13 cellular contexts compared by ENCODE assay signal in the genomic region with DNA sequence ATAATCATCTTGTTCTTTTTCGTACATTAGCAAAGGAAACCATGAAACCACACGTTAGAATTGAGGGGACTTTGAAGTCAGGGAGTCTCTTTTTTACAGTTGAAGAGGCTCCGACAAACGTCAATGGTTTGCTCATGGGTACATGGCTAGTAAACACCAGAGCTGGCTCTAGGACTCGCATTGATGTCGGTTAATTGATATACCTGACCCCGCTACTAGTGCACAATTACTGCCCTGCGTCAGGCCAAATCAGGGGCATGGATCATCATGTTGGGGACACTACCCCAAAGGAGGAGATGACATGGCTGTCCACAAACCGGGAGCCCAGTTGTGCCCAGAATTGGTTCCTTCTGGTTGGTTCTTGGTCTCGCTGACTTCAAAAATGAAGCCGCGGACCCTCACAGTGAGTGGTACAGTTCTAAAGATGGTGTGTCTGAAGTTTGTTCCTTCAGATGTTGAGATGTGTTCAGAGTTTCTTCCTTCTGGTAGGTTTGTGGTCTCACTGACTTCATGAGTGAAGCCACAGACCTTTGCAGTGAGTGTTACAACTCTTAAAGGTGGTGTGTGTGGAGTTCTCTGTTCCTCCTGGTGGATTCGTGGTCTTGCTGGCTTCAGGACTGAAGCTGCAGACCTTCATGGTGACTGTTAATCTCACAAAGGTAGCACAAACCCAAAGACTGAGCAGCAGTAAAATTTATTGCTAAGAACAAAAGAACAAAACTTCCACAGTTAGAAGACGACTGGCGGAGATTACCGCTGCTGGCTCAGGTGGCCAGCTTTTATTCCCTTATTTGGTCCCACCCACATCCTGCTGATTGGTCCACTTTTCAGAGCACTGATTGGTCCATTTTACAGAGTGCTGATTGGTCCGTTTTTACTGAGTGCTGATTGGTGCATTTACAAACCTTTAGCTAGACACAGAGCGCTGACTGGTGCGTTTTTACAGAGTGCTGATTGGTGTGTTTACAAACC.
DNase-seq lines count a peak whose midpoint lies in the region; ATAC-seq, FAIRE-seq and TF ChIP-seq lines count a peak whose summit lies in the region.
"Had no signal": no experiment of that assay in that cellular context is flagged by ENCODE, and none has a peak within 500 bp of the region (broad histone marks: within the 10 kb centered on the region; RNA-seq: fewer than 3 reads in every experiment).

No MANE protein-coding gene starts in this region.

- no peaks in the 10 kb centered on the region for H3K36me3 Mint-ChIP-seq in T-cell
- H3K36me3 Mint-ChIP-seq in effector memory CD8-positive, alpha-beta T cell (ENCODE audit: insufficient read depth), result peaks cover 17% of the 10 kb centered on the region
- H3K36me3 Mint-ChIP-seq in stimulated activated effector memory CD8-positive, alpha-beta T cell treated with anti-CD3 and anti-CD28 coated beads, Interleukin-12 subunit alpha, Interleukin-12 subunit beta, amount 100 ng/mL, for 72 hours, result no peaks in the 10 kb centered on the region
- H3K36me3 Mint-ChIP-seq: neural progenitor cell had no signal

- peaks cover 59 to 61% (median 60%) of the 10 kb centered on the region in 3 donors for H3K4me1 Mint-ChIP-seq in T-cell
- peaks cover 31% of the 10 kb centered on the region in 2 donors for H3K4me1 Mint-ChIP-seq in effector memory CD8-positive, alpha-beta T cell (ENCODE audit: low read depth in 2 of 2)
- H3K4me1 Mint-ChIP-seq in stimulated activated effector memory CD8-positive, alpha-beta T cell treated with anti-CD3 and anti-CD28 coated beads, Interleukin-12 subunit alpha, Interleukin-12 subunit beta, amount 100 ng/mL, for 72 hours, result peaks cover 39% of the 10 kb centered on the region

- peak overlapping the region; percentile 96 to 99 for H3K27ac Mint-ChIP-seq in T-cell
- peak overlapping the region; percentile 99 to 100 for H3K27ac Mint-ChIP-seq in effector memory CD8-positive, alpha-beta T cell
- peak overlapping the region; percentile 93 for H3K27ac Mint-ChIP-seq in stimulated activated effector memory CD8-positive, alpha-beta T cell treated with anti-CD3 and anti-CD28 coated beads, Interleukin-12 subunit alpha, Interleukin-12 subunit beta, amount 100 ng/mL, for 72 hours
- H3K27ac Mint-ChIP-seq: H9, neural progenitor cell had no signal

- H3K27me3 Mint-ChIP-seq in T-cell, result peaks cover 0 to 1% of the 10 kb centered on the region in 2 donors
- H3K27me3 Mint-ChIP-seq in effector memory CD8-positive, alpha-beta T cell, result peaks cover 0 to 7% of the 10 kb centered on the region in 2 donors

- H3K4me3 Mint-ChIP-seq in T-cell, result peak overlapping the region; percentile 72 to 77 (median 74)
- peak overlapping the region; percentile 81 to 82 for H3K4me3 Mint-ChIP-seq in effector memory CD8-positive, alpha-beta T cell
- H3K4me3 Mint-ChIP-seq in stimulated activated effector memory CD8-positive, alpha-beta T cell treated with anti-CD3 and anti-CD28 coated beads, Interleukin-12 subunit alpha, Interleukin-12 subunit beta, amount 100 ng/mL, for 72 hours, result peak overlapping the region; percentile 70
- H3K4me3 Mint-ChIP-seq: H9, neural progenitor cell had no signal

- H3K9me3 Mint-ChIP-seq in T-cell, result peaks cover 0 to 12% (median 2%) of the 10 kb centered on the region in 3 donors
- H3K9me3 Mint-ChIP-seq in effector memory CD8-positive, alpha-beta T cell, result peaks cover 0 to 2% of the 10 kb centered on the region in 2 donors
- no peaks in the 10 kb centered on the region for H3K9me3 Mint-ChIP-seq in stimulated activated effector memory CD8-positive, alpha-beta T cell treated with anti-CD3 and anti-CD28 coated beads, Interleukin-12 subunit alpha, Interleukin-12 subunit beta, amount 100 ng/mL, for 72 hours

- POLR2A ChIA-PET in T-cell (lab: Charles Lee), result interaction anchor here in 1 of 2 donors (1.0 to 1.1 kb wide), 2 partner anchors 17 to 29 kb away, joined by 4 to 6 read pairs; no protein-coding TSS in a partner anchor

- no peak for TF ChIP-seq CTCF in D721Med (IDR thresholded peaks at IDR 0.05; ENCODE audit: insufficient read depth, missing control alignments)

- CTCF ChIA-PET in T-cell (lab: Charles Lee), result interaction anchor here in 1 of 2 donors (0.7 kb wide), 1 partner anchor 18 kb away, joined by 5 read pairs; no protein-coding TSS in a partner anchor

- DNase-seq in T-cell (peak; percentile 30 to 83 (median 58)), activated T-cell treated with anti-CD3 and anti-CD28 coated beads for 1 hour (ENCODE audit: low read depth) (peak; percentile 13), D721Med (ENCODE audit: insufficient read length, low spot score) (no peak), DMS 273 treated with DMSO at 0.1 percent for 48 hours (lab: John Stamatoyannopoulos, UW) (no peak), COLO668 (lab: John Stamatoyannopoulos, UW; ENCODE audit: unreplicated experiment) (no peak)
- peak; percentile 52 to 71 (median 57) for DNase-seq in effector memory CD8-positive, alpha-beta T cell
- peak; percentile 18 to 77 for DNase-seq in stimulated activated effector memory CD8-positive, alpha-beta T cell treated with anti-CD3 and anti-CD28 coated beads, Interleukin-12 subunit alpha, Interleukin-12 subunit beta, amount 100 ng/mL, for 72 hours (ENCODE audit: low spot score in 2 of 2)
- DNase-seq: DMS79, H9, NCI-H1092 had no signal

- FAIRE-seq in D721Med (lab: Jason Lieb, UNC), result no peak
- FAIRE-seq: endometrium had no signal

- ATAC-seq in T-cell (replicated peaks in 1 of 4) (peak; percentile 87 to 91 (median 89)), HG02981 (IDR thresholded peaks at IDR 0.05; ENCODE audit: unreplicated experiment) (no peak)
- peak; percentile 90 for ATAC-seq in effector memory CD8-positive, alpha-beta T cell (replicated peaks)
- ATAC-seq in stimulated activated effector memory CD8-positive, alpha-beta T cell treated with anti-CD3 and anti-CD28 coated beads, Interleukin-12 subunit alpha, Interleukin-12 subunit beta, amount 100 ng/mL, for 72 hours, result peak; percentile 91

Comparison
In these comparisons a context has a peak if more than half of its experiments do, and no peak if none do; other contexts are left out.
1. DNase-seq: peak in T-cell (34 of 34), activated T-cell treated with anti-CD3 and anti-CD28 coated beads for 1 hour (single experiment), effector memory CD8-positive, alpha-beta T cell (3 of 3) and stimulated activated effector memory CD8-positive, alpha-beta T cell treated with anti-CD3 and anti-CD28 coated beads, Interleukin-12 subunit alpha, Interleukin-12 subunit beta, amount 100 ng/mL, for 72 hours (2 of 2); none in D721Med (single experiment), DMS 273 treated with DMSO at 0.1 percent for 48 hours (single experiment) and COLO668 (single experiment).
2. Peak in every context shown above with its lines, with median percentiles within 50 percentile points of each other: H3K27ac Mint-ChIP-seq and H3K4me3 Mint-ChIP-seq.